Comparison of ENCODE assay signal across 20 cellular contexts in the genomic region with DNA sequence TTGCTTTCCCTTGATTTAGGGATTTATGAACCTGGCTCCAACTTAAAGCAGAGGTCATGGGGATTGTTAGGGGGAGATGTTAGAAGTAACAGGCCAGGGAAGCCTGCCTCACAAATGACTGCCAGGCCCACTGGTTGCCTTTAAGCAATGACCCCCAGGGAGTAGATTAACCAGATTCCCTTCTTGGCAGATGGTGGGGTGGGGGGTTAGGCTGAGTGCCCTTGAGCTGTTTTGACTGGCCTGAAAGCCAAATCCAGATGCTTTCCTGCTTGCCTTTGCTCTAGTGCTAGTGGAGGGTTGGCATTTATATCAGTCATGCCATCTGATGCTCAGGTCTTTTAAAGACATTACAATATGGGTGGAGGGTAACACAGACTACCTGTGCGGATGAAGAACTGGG.
A peak's percentile ranks its signal among the peaks of the same experiment; 100 is the strongest.
DNase-seq lines count a peak whose midpoint lies in the region; ATAC-seq and TF ChIP-seq lines count a peak whose summit lies in the region.
"Had no signal": no experiment of that assay in that cellular context is flagged by ENCODE, and none has a peak within 500 bp of the region (broad histone marks: within the 10 kb centered on the region; RNA-seq: fewer than 3 reads in every experiment).

No MANE protein-coding gene starts in this region.

- no peaks in the 10 kb centered on the region for H3K36me3 Mint-ChIP-seq in glutamatergic neuron (ENCODE audit: unreplicated experiment)

- H3K27me3 ChIP-seq in BE2C: no peaks in the 10 kb centered on the region

- peak overlapping the region; percentile 78 for H3K27ac Mint-ChIP-seq in glutamatergic neuron (ENCODE audit: unreplicated experiment)
- H3K27ac Mint-ChIP-seq: T-helper 2 cell treated with Interferon-gamma antibody and Interleukin-4, amounts not matched to agents 5 μg/mL and 100 μg/mL, for 36 hours had no signal

- H3K9me3 Mint-ChIP-seq in glutamatergic neuron (ENCODE audit: unreplicated experiment): peaks cover 3% of the 10 kb centered on the region
- H3K9me3 Mint-ChIP-seq: CD8-positive, alpha-beta memory T cell; T-helper 2 cell treated with Interferon-gamma antibody and Interleukin-4, amounts not matched to agents 5 μg/mL and 100 μg/mL, for 36 hours had no signal

- no peak overlapping the region for H3K4me3 ChIP-seq in BE2C (ENCODE audit: low read depth, low read length)
- H3K4me3 ChIP-seq: GM12878 had no signal

- TF ChIP-seq CTCF in BE2C (IDR thresholded peaks at IDR 0.05; ENCODE audit: low read depth, low read length) (no peak), glutamatergic neuron (IDR thresholded peaks at IDR 0.05; ENCODE audit: partially characterized antibody, unreplicated experiment) (no peak)

- H3K36me3 ChIP-seq in BE2C: no peaks in the 10 kb centered on the region

- no peaks in the 10 kb centered on the region for H3K27me3 Mint-ChIP-seq in glutamatergic neuron (ENCODE audit: unreplicated experiment)

- ATAC-seq in HG03280 (IDR thresholded peaks at IDR 0.05; ENCODE audit: unreplicated experiment): no peak
- ATAC-seq: GM12878, HCT116, SK-N-SH treated with all-trans-retinoic acid at 6 μM for 48 hours had no signal

- no peak overlapping the region for H3K4me3 Mint-ChIP-seq in glutamatergic neuron (ENCODE audit: unreplicated experiment)
- H3K4me3 Mint-ChIP-seq: T-helper 2 cell treated with Interferon-gamma antibody and Interleukin-4, amounts not matched to agents 5 μg/mL and 100 μg/mL, for 36 hours had no signal

- no peaks in the 10 kb centered on the region for H3K4me1 ChIP-seq in BE2C

- no peaks in the 10 kb centered on the region for H3K9me3 ChIP-seq in BE2C

- DNase-seq in BE2C (peak; percentile 49), ELF-1 (ENCODE audit: low read depth, low spot score) (peak; percentile 70), NCI-H69 (lab: John Stamatoyannopoulos, UW) (peak; percentile 91), glutamatergic neuron (peak; percentile 44), foreskin melanocyte (no peak)
- no peak for DNase-seq in activated CD4-positive, alpha-beta T cell treated with anti-CD3 and anti-CD28 coated beads, Interleukin-2, amount 50 U/mL, for 48 hours
- DNase-seq: AML-193; CD8-positive, alpha-beta memory T cell; DMS79 treated with DMSO at 0.1 percent for 48 hours; IMR-90; NCI-H1105; NCI-H187; NCI-H2107; NK-92 treated with Interleukin-12 subunit alpha and Interleukin-12 subunit beta, amount 100 ng/mL, for 24 hours; SHP77 treated with DMSO at 0.1 percent for 48 hours had no signal

- H3K4me1 Mint-ChIP-seq in glutamatergic neuron (ENCODE audit: low read depth, unreplicated experiment): peaks cover 24% of the 10 kb centered on the region
- H3K4me1 Mint-ChIP-seq: CD8-positive, alpha-beta memory T cell had no signal

Comparison
In these comparisons a context has a peak if more than half of its experiments do, and no peak if none do; other contexts are left out.
1. DNase-seq: peak in BE2C (single experiment), ELF-1 (single experiment), NCI-H69 (single experiment) and glutamatergic neuron (single experiment); none in foreskin melanocyte (single experiment) and activated CD4-positive, alpha-beta T cell treated with anti-CD3 and anti-CD28 coated beads, Interleukin-2, amount 50 U/mL, for 48 hours (0 of 2).